Comparison of ENCODE assay signal across 22 cellular contexts in genomic region chr1:162550925-162551324, GRCh38.
"Had no signal": no experiment of that assay in that cellular context is flagged by ENCODE, and none has a peak within 500 bp of the region (broad histone marks: within the 10 kb centered on the region; RNA-seq: fewer than 3 reads in every experiment).

No MANE protein-coding gene starts in this region.

- ATAC-seq: activated CD4-positive, CD25-positive, alpha-beta regulatory T cell treated with anti-CD3 and anti-CD28 coated beads, Interleukin-2, amount 50 U/mL, for 24 hours; activated CD8-positive, alpha-beta T cell treated with anti-CD3 and anti-CD28 coated beads, Interleukin-2, amount 10 ng/mL, durations not matched to agents 7 days and 5 days; left lung had no signal

- H3K4me1 ChIP-seq: left lung had no signal

- H3K36me3 ChIP-seq: left lung, tibial artery had no signal

- FAIRE-seq: colon, urothelium cell line had no signal

- H3K4me3 ChIP-seq: left lung, tibial artery had no signal

- H3K9me3 ChIP-seq: left lung, tibial artery had no signal

- H3K27me3 ChIP-seq: left lung, tibial artery had no signal

- DNase-seq: activated CD4-positive, alpha-beta T cell treated with anti-CD3 and anti-CD28 coated beads, Interleukin-2, amount 10 ng/mL, durations not matched to agents 7 days and 5 days; activated CD8-positive, alpha-beta T cell treated with anti-CD3 and anti-CD28 coated beads, Interleukin-2, amount 10 ng/mL, durations not matched to agents 7 days and 5 days; activated naive CD4-positive, alpha-beta T cell treated with Interleukin-2 at 50 U/mL for 16 hours; activated naive CD8-positive, alpha-beta T cell treated with anti-CD3 and anti-CD28 coated beads, Interleukin-2, amount 10 ng/mL, durations not matched to agents 7 days and 5 days; activated T-cell treated with anti-CD3 and anti-CD28 coated beads, Interleukin-2, amount 50 U/mL, for 24 hours; amygdala; central memory CD4-positive, alpha-beta T cell; endodermal cell; foreskin melanocyte; glutamatergic neuron; left lung; nephron progenitor cell; nucleus accumbens; stimulated activated CD4-positive, alpha-beta T cell treated with anti-CD3 and anti-CD28 coated beads, Interleukin-12 subunit alpha, Interleukin-12 subunit beta, amount 100 ng/mL, for 4 hours; stimulated activated CD4-positive, alpha-beta T cell treated with anti-CD3 and anti-CD28 coated beads, Interleukin-1b, Interleukin-23, amount 100 ng/mL, for 48 hours; stimulated activated CD8-positive, alpha-beta memory T cell treated with anti-CD3 and anti-CD28 coated beads, Interleukin-4, amount 100 ng/mL, for 48 hours; stimulated activated naive CD4-positive, alpha-beta T cell; T1000; tibial artery had no signal
